14 cellular contexts compared by ENCODE assay signal in the genomic region with DNA sequence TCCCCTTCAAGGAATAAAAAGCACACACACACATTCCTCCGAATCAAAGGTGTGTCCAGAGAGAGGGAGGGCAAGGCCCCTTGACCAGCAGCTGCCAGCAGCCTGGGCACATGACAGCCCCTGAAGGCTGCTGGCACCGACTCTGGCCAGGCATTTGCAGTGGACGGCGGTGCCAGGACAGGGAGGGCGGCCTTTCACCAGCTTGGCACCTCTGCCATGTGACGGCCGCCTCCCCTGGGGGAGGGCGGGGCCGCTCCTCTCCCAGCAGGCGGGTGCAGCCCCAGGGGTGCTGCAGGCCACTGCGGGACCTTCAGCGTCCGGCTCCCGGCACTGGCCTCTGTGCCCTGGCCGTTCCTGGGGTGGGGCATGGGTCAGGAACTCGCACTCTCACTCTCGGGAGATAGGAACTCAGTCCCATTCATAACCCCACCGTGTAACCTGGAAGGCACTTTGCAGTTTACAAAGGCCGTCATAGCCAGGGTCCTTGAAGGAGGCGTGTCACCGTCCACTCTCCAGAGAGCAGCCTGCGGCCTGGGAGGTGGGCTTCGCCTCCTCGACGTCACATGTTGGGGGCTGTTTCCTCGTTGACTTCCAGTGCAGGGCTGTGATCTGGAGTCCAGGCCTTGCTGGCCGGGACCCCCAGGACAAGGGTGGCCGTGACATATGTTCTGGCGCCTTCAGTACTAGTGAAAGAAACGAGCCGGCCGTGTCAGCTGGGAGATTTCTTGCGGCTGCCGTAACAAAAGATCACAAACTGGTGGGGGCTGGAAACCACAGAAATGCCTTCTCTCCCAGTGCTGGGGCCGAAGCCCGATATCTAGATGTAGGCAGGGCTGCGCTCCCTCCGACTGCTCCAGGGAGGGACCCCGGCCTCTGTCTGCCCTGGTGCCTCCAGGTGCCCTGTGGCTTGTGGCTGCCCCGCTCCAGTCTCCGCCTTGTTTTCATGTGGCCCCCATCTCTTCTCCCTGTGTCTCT. TPM values are rescaled to one million over a fixed set of nuclear protein-coding genes. Genes with fewer than 3 reads are reported as not detected.
DNase-seq lines count a peak whose midpoint lies in the region; ATAC-seq and TF ChIP-seq lines count a peak whose summit lies in the region.
"Had no signal": no experiment of that assay in that cellular context is flagged by ENCODE, and none has a peak within 500 bp of the region (broad histone marks: within the 10 kb centered on the region; RNA-seq: fewer than 3 reads in every experiment).

No MANE protein-coding gene starts in this region.

- no peak overlapping the region for H3K27ac Mint-ChIP-seq in glutamatergic neuron (ENCODE audit: unreplicated experiment)
- H3K27ac Mint-ChIP-seq: CD4-positive, alpha-beta T cell; dendritic cell treated with granulocyte-macrophage colony-stimulating factor and Interleukin-4, amounts not matched to agents 40 ng/mL and 50 ng/mL, for 4 days had no signal

- ATAC-seq in mucosa of descending colon = peak; percentile 78
- no peak for ATAC-seq in thoracic aorta (ENCODE audit: insufficient number of reproducible peaks, low FRiP score, low read depth)
- no peak for ATAC-seq in GM18861 (IDR thresholded peaks at IDR 0.05; ENCODE audit: unreplicated experiment)

- TF ChIP-seq CTCF in PC-9 (conservative IDR thresholded peaks at IDR 0.05) = no peak
- TF ChIP-seq CTCF in glutamatergic neuron (IDR thresholded peaks at IDR 0.05; ENCODE audit: partially characterized antibody, unreplicated experiment) = no peak
- no peak for TF ChIP-seq CTCF in mucosa of descending colon (IDR thresholded peaks at IDR 0.05)
- no peak for TF ChIP-seq CTCF in thoracic aorta (IDR thresholded peaks at IDR 0.05)

- peaks cover 5% of the 10 kb centered on the region; the same call in 1 of the 2 replicates for H3K9me3 ChIP-seq in PC-9 (ENCODE audit: insufficient read depth, low read depth)
- no peaks in the 10 kb centered on the region for H3K9me3 ChIP-seq in mucosa of descending colon
- H3K9me3 ChIP-seq in thoracic aorta = no peaks in the 10 kb centered on the region

- H3K4me3 ChIP-seq in PC-9 (peak overlapping the region; percentile 8; the same call in 1 of the 2 replicates), mucosa of descending colon (no peak overlapping the region), thoracic aorta (peak overlapping the region; percentile 34)

- H3K9me2 ChIP-seq in PC-9 (ENCODE audit: insufficient read depth) = no peaks in the 10 kb centered on the region

- no peak overlapping the region for H2AFZ ChIP-seq in PC-9

- peaks cover 8% of the 10 kb centered on the region for H3K27me3 Mint-ChIP-seq in glutamatergic neuron (ENCODE audit: unreplicated experiment)
- H3K27me3 Mint-ChIP-seq: CD4-positive, alpha-beta T cell had no signal

- no peaks in the 10 kb centered on the region for H3K4me1 Mint-ChIP-seq in glutamatergic neuron (ENCODE audit: low read depth, unreplicated experiment)

- H3K36me3 ChIP-seq in PC-9 (ENCODE audit: low read depth) (no peaks in the 10 kb centered on the region), mucosa of descending colon (ENCODE audit: low read depth) (no peaks in the 10 kb centered on the region), thoracic aorta (no peaks in the 10 kb centered on the region)

- peak overlapping the region; percentile 64 for H3K4me2 ChIP-seq in PC-9

- POLR2A ChIA-PET in PC-9 (lab: Charles Lee; ENCODE audit: unreplicated experiment) = interaction anchor here (0.5 to 1.6 kb wide), 7 partner anchors 15 to 523 kb away, joined by 3 to 8 read pairs (median 3); partner anchors contain the start of gene MYEOV

- intact Hi-C loops in PC-9 (cut with micrococcal nuclease; ENCODE audit: unreplicated experiment) (no loop called here), mucosa of descending colon (cut with DNase I, micrococcal nuclease) (no loop called here)

- H3K4me1 ChIP-seq in PC-9 (replicated peaks; ENCODE audit: insufficient read depth) (peaks cover 31% of the 10 kb centered on the region), mucosa of descending colon (ENCODE audit: low read depth) (peaks cover 3% of the 10 kb centered on the region), thoracic aorta (ENCODE audit: control insufficient read depth in 1 of 2, low read depth in 2 of 2) (peaks cover 0 to 5% of the 10 kb centered on the region in 2 donors)

- CTCF ChIA-PET in PC-9 (lab: Charles Lee) = interaction anchor here (0.6 to 1.4 kb wide), 3 partner anchors 8 to 867 kb away, joined by 5 to 9 read pairs (median 6); no protein-coding TSS in a partner anchor

- H3K27me3 ChIP-seq in PC-9 (ENCODE audit: insufficient read depth, low read depth) = no peaks in the 10 kb centered on the region
- no peaks in the 10 kb centered on the region for H3K27me3 ChIP-seq in thoracic aorta (replicated peaks; ENCODE audit: insufficient read depth)

- peaks cover 33% of the 10 kb centered on the region; the same call in 1 of the 2 replicates for H3F3A ChIP-seq in PC-9 (ENCODE audit: insufficient read depth, low read depth)

- DNase-seq in PC-9 (peak; percentile 91 to 95), glutamatergic neuron (no peak), mucosa of descending colon (peak in 2 of 3 donors; percentile 51 to 70), thoracic aorta (ENCODE audit: low spot score) (no peak), activated T-cell treated with anti-CD3 and anti-CD28 coated beads for 4 hours (no peak), mesenteric fat pad (ENCODE audit: low spot score) (no peak)
- no peak for DNase-seq in stimulated activated CD4-positive, alpha-beta T cell treated with anti-CD3 and anti-CD28 coated beads, Interleukin-4, amount 100 ng/mL, for 24 hours
- DNase-seq: activated T-cell treated with anti-CD3 and anti-CD28 coated beads, Interleukin-2, amount 50 U/mL, for 48 hours; amniotic stem cell; CD4-positive, alpha-beta T cell; MV-4-11; NCI-H2171 had no signal

- BruUV-seq in PC-9 (replicated peaks; lab: Mats Ljungman, UMichigan) = no TSS peak

- H4K20me1 ChIP-seq in PC-9 (ENCODE audit: insufficient read depth) = no peaks in the 10 kb centered on the region

- H3K36me3 Mint-ChIP-seq in glutamatergic neuron (ENCODE audit: unreplicated experiment) = peaks cover 3% of the 10 kb centered on the region

- peaks cover 6% of the 10 kb centered on the region for H3K9me3 Mint-ChIP-seq in glutamatergic neuron (ENCODE audit: unreplicated experiment)
- H3K9me3 Mint-ChIP-seq: CD4-positive, alpha-beta T cell had no signal

- peak overlapping the region; percentile 59 for H3K27ac ChIP-seq in PC-9
- H3K27ac ChIP-seq in thoracic aorta = no peak overlapping the region

- H3K4me3 Mint-ChIP-seq in glutamatergic neuron (ENCODE audit: unreplicated experiment) = peak overlapping the region; percentile 7
- H3K4me3 Mint-ChIP-seq: CD4-positive, alpha-beta T cell; dendritic cell treated with granulocyte-macrophage colony-stimulating factor and Interleukin-4, amounts not matched to agents 40 ng/mL and 50 ng/mL, for 4 days had no signal

- H3K79me2 ChIP-seq in PC-9 (ENCODE audit: low read depth) = no peaks in the 10 kb centered on the region

RNA-seq across cellular contexts. Expression of gene SMIM38, which starts 39.9 kb away (rescaled TPM):
- 0.26 and 0.50 TPM in 2 replicates for total RNA-seq in PC-9 (2021)
- total RNA-seq in glutamatergic neuron (ENCODE audit: unreplicated experiment) = 0.32 TPM
- total RNA-seq in mucosa of descending colon = 1 to 10 TPM in 1 of 3 donors, not detected in 2; 2.2 TPM
- 1 to 10 TPM; 3.0 to 4.2 TPM for total RNA-seq in thoracic aorta
- total RNA-seq in mesenteric fat pad = 0.29 TPM

Comparison
In these comparisons a context has a peak if more than half of its experiments do, and no peak if none do; other contexts are left out.
1. DNase-seq: peak in PC-9 (2 of 2) and mucosa of descending colon (2 of 3); none in glutamatergic neuron (single experiment), thoracic aorta (single experiment), stimulated activated CD4-positive, alpha-beta T cell treated with anti-CD3 and anti-CD28 coated beads, Interleukin-4, amount 100 ng/mL, for 24 hours (single experiment), activated T-cell treated with anti-CD3 and anti-CD28 coated beads for 4 hours (single experiment) and mesenteric fat pad (single experiment).